ENCODE assay signal across 22 cellular contexts in the genomic region with DNA sequence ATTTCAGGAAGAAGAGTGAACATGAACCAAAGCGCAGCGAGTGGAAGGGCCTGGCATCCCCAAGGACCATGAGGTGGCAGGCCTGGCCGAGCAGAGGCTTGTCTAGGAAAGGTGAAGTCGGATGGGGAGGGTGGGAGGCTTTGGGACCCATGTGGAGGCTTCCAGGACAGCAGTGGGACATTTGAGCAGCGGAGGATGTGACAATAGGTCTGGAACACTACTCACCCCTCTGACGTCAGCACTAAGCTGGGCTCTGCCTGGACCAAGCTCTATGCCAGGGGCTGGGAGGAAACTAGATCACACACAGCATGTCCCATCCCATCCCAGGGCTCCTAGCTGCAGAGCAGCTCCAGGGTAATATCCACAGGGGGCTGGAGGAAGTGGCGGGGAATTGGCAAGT.
"Had no signal": no experiment of that assay in that cellular context is flagged by ENCODE, and none has a peak within 500 bp of the region (broad histone marks: within the 10 kb centered on the region; RNA-seq: fewer than 3 reads in every experiment).

No MANE protein-coding gene starts in this region.

- H3K36me3 ChIP-seq: adrenal gland, MG63, WERI-Rb-1 had no signal

- H3K9ac ChIP-seq: KMS-11 had no signal

- H3K4me1 ChIP-seq: adrenal gland had no signal

- H3K4me1 Mint-ChIP-seq: activated CD4-positive, alpha-beta T cell treated with anti-CD3 and anti-CD28 coated beads for 36 hours; activated naive CD8-positive, alpha-beta T cell treated with anti-CD3 and anti-CD28 coated beads, Interleukin-2, amount 10 ng/mL, durations not matched to agents 7 days and 5 days; T-helper 17 cell had no signal

- H3K27me3 Mint-ChIP-seq: activated CD4-positive, alpha-beta T cell treated with anti-CD3 and anti-CD28 coated beads for 36 hours; activated CD8-positive, alpha-beta T cell treated with anti-CD3 and anti-CD28 coated beads for 36 hours had no signal

- H3K4me2 ChIP-seq: KMS-11 had no signal

- H3K4me3 ChIP-seq: adrenal gland, MG63 had no signal

- H3K27ac Mint-ChIP-seq: activated CD4-positive, alpha-beta T cell treated with anti-CD3 and anti-CD28 coated beads for 36 hours; activated CD8-positive, alpha-beta T cell treated with anti-CD3 and anti-CD28 coated beads for 36 hours; activated naive CD8-positive, alpha-beta T cell treated with anti-CD3 and anti-CD28 coated beads, Interleukin-2, amount 10 ng/mL, durations not matched to agents 7 days and 5 days; activated T-cell treated with anti-CD3 and anti-CD28 coated beads, Interleukin-2, amount 50 U/mL, for 72 hours; activated T-helper 2 cell treated with anti-CD3 and anti-CD28 coated beads, Interferon-gamma antibody, Interleukin-2, Interleukin-4, amounts not matched to agents 10 μg/mL and 5 μg/mL and 100 μg/mL, durations not matched to agents 14 hours and 24 hours and 36 hours; T-helper 17 cell had no signal

- H3K36me3 Mint-ChIP-seq: activated naive CD8-positive, alpha-beta T cell treated with anti-CD3 and anti-CD28 coated beads, Interleukin-2, amount 10 ng/mL, durations not matched to agents 7 days and 5 days had no signal

- H3K4me3 Mint-ChIP-seq: activated CD4-positive, alpha-beta T cell treated with anti-CD3 and anti-CD28 coated beads for 36 hours; activated CD8-positive, alpha-beta T cell treated with anti-CD3 and anti-CD28 coated beads for 36 hours; activated naive CD8-positive, alpha-beta T cell treated with anti-CD3 and anti-CD28 coated beads, Interleukin-2, amount 10 ng/mL, durations not matched to agents 7 days and 5 days; activated T-cell treated with anti-CD3 and anti-CD28 coated beads, Interleukin-2, amount 50 U/mL, for 72 hours; T-helper 17 cell had no signal

- DNase-seq: activated CD4-positive, alpha-beta T cell treated with anti-CD3 and anti-CD28 coated beads for 36 hours; activated CD8-positive, alpha-beta memory T cell treated with anti-CD3 and anti-CD28 coated beads, Interleukin-2, amount 50 U/mL, for 4 hours; activated CD8-positive, alpha-beta T cell treated with anti-CD3 and anti-CD28 coated beads for 36 hours; activated naive CD4-positive, alpha-beta T cell treated with anti-CD3 and anti-CD28 coated beads, Interleukin-2, amount 50 U/mL, for 16 hours; activated naive CD8-positive, alpha-beta T cell treated with anti-CD3 and anti-CD28 coated beads, Interleukin-2, amount 10 ng/mL, durations not matched to agents 7 days and 5 days; activated T-cell treated with anti-CD3 and anti-CD28 coated beads, Interleukin-2, amount 50 U/mL, for 72 hours; adrenal gland; MG63; MV-4-11; NCI-H1092 treated with DMSO at 0.1 percent for 48 hours; NCI-H1436; NCI-H1694 treated with DMSO at 0.1 percent for 48 hours; NCI-H2029 treated with DMSO at 0.1 percent for 48 hours; NCI-H345; NCI-H510A; NCI-H526 treated with DMSO at 0.1 percent for 48 hours; NCI-H82; SIG-M5; T-helper 17 cell; WERI-Rb-1 had no signal

- ATAC-seq: activated CD4-positive, alpha-beta T cell treated with anti-CD3 and anti-CD28 coated beads for 36 hours; activated CD8-positive, alpha-beta T cell treated with anti-CD3 and anti-CD28 coated beads for 36 hours; activated T-cell treated with anti-CD3 and anti-CD28 coated beads, Interleukin-2, amount 50 U/mL, for 72 hours; T-helper 17 cell had no signal

- H3K9me3 ChIP-seq: adrenal gland, MG63 had no signal

- H3K27ac ChIP-seq: adrenal gland, KMS-11, WERI-Rb-1 had no signal

- H3K27me3 ChIP-seq: adrenal gland, MG63 had no signal

- H3K9me3 Mint-ChIP-seq: activated CD8-positive, alpha-beta T cell treated with anti-CD3 and anti-CD28 coated beads for 36 hours; activated naive CD8-positive, alpha-beta T cell treated with anti-CD3 and anti-CD28 coated beads, Interleukin-2, amount 10 ng/mL, durations not matched to agents 7 days and 5 days; activated T-cell treated with anti-CD3 and anti-CD28 coated beads, Interleukin-2, amount 50 U/mL, for 72 hours; activated T-helper 2 cell treated with anti-CD3 and anti-CD28 coated beads, Interferon-gamma antibody, Interleukin-2, Interleukin-4, amounts not matched to agents 10 μg/mL and 5 μg/mL and 100 μg/mL, durations not matched to agents 14 hours and 24 hours and 36 hours had no signal
